ENCODE assay signal across 12 cellular contexts in the genomic region with DNA sequence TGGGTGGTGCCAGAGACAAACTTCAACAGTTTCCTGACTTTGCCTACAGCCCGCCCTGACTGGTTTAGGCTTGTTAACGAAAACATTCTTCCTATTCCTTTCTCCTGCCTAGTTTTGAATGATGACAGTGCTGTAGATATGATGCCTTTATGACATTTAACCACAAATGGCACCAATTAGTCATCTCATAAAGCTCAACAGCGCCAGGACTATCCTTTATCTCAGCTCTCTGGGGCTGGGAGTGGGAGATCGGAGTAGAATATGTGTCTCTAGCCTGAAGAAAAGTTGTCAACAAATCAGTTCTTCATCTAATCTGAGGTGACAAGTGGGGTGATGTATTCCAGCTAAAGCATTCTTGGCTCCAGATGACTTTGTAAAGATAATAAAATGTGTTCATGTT.
DNase-seq lines count a peak whose midpoint lies in the region; ATAC-seq and TF ChIP-seq lines count a peak whose summit lies in the region.
"Had no signal": no experiment of that assay in that cellular context is flagged by ENCODE, and none has a peak within 500 bp of the region (broad histone marks: within the 10 kb centered on the region; RNA-seq: fewer than 3 reads in every experiment).

No MANE protein-coding gene starts in this region.

- no peak for TF ChIP-seq RAD21 in IMR-90 (IDR thresholded peaks at IDR 0.05; ENCODE audit: low read length)

- DNase-seq in AG10803 (ENCODE audit: low read depth) (peak; percentile 38), IMR-90 (peak; percentile 33), breast epithelium (ENCODE audit: low spot score in 2 of 2) (no peak), mucosa of descending colon (no peak), GM13977 (ENCODE audit: low spot score) (no peak), islet precursor cell (no peak)
- DNase-seq: activated CD4-positive, alpha-beta T cell treated with anti-CD3 and anti-CD28 coated beads, Interleukin-2, amount 10 ng/mL, durations not matched to agents 7 days and 5 days; DMS153; NCI-H345 had no signal

- intact Hi-C loops in IMR-90 (cut with micrococcal nuclease), result no loop called here
- intact Hi-C loops in breast epithelium (cut with DNase I; ENCODE audit: low total_unique reads), result no loop called here
- intact Hi-C loops in mucosa of descending colon (cut with DNase I, micrococcal nuclease), result no loop called here

- peak overlapping the region; percentile 99; the same call in 2 of the 3 replicates for H2BK15ac ChIP-seq in IMR-90 (ENCODE audit: low read depth, low read length)

- H3K9me1 ChIP-seq in IMR-90 (ENCODE audit: insufficient read depth, low read length), result peaks cover 10% of the 10 kb centered on the region

- H3K18ac ChIP-seq in IMR-90 (ENCODE audit: low read depth, low read length), result peak overlapping the region; percentile 61; the same call in 1 of the 2 replicates

- H4K91ac ChIP-seq in IMR-90 (ENCODE audit: insufficient read depth, low read depth, low read length), result 0 out of 2 replicates have a peak overlapping the region, but pooled peaks have one; percentile 15

- peak overlapping the region; percentile 38; the same call in 1 of the 2 replicates for H3K14ac ChIP-seq in IMR-90 (replicated peaks; ENCODE audit: low read depth, low read length)

- ATAC-seq in IMR-90 (ENCODE audit: low read depth), result no peak
- peak; percentile 30 for ATAC-seq in mucosa of descending colon
- ATAC-seq in GM19395 (IDR thresholded peaks at IDR 0.05; ENCODE audit: unreplicated experiment), result no peak
- no peak for ATAC-seq in HG03521 (IDR thresholded peaks at IDR 0.05; ENCODE audit: unreplicated experiment)

- TF ChIP-seq CTCF in AG10803 (conservative IDR thresholded peaks at IDR 0.05; ENCODE audit: low read length) (no peak), IMR-90 (conservative IDR thresholded peaks at IDR 0.05; ENCODE audit: low read depth, low read length) (no peak), breast epithelium (IDR thresholded peaks at IDR 0.05) (no peak), mucosa of descending colon (IDR thresholded peaks at IDR 0.05) (no peak), GM13977 (IDR thresholded peaks at IDR 0.05; ENCODE audit: extremely low read depth, insufficient read depth, missing control alignments) (no peak)

- peak overlapping the region; percentile 61 for H2AFZ ChIP-seq in IMR-90 (replicated peaks; ENCODE audit: low read length, poor library complexity)
- H2AFZ ChIP-seq: parathyroid adenoma had no signal

- H3K56ac ChIP-seq in IMR-90 (ENCODE audit: extremely low read depth, insufficient read depth, low read length), result no peak overlapping the region

- H3K79me1 ChIP-seq in IMR-90 (ENCODE audit: low read depth in 1 of 2, low read length in 2 of 2), result no peaks in the 10 kb centered on the region

- POLR2A ChIA-PET in IMR-90 (lab: Charles Lee; ENCODE audit: unreplicated experiment), result no interaction called here

- H3K9me3 ChIP-seq in IMR-90 (ENCODE audit: control insufficient read depth, insufficient read depth, low read length) (no peaks in the 10 kb centered on the region), breast epithelium (no peaks in the 10 kb centered on the region), mucosa of descending colon (no peaks in the 10 kb centered on the region)

- BruUV-seq in IMR-90 (replicated peaks; lab: Mats Ljungman, UMichigan), result no TSS peak

- H3K4ac ChIP-seq in IMR-90 (ENCODE audit: low read depth, low read length), result peak overlapping the region; percentile 44; the same call in 1 of the 2 replicates

- TF ChIP-seq POLR2A in IMR-90 (IDR thresholded peaks at IDR 0.05; ENCODE audit: low read depth, low read length) (no peak), breast epithelium (IDR thresholded peaks at IDR 0.05) (no peak)

- no peak overlapping the region for H2AK9ac ChIP-seq in IMR-90 (replicated peaks; ENCODE audit: low read depth, low read length, poor library complexity)

- no peak overlapping the region for H3K23ac ChIP-seq in IMR-90 (ENCODE audit: low read depth, low read length)

- H3K27ac ChIP-seq in IMR-90 (ENCODE audit: insufficient read depth, low read length), result no peak overlapping the region
- H3K27ac ChIP-seq in breast epithelium, result peak overlapping the region; percentile 62 to 76
- H3K27ac ChIP-seq: parathyroid adenoma had no signal

- H3K4me2 ChIP-seq in IMR-90 (ENCODE audit: low read depth, low read length), result no peak overlapping the region

- H3K4me1 ChIP-seq in IMR-90 (ENCODE audit: control insufficient read depth, insufficient read depth, low read length) (peaks cover 8% of the 10 kb centered on the region), breast epithelium (no peaks in the 10 kb centered on the region), mucosa of descending colon (ENCODE audit: low read depth) (no peaks in the 10 kb centered on the region)
- H3K4me1 ChIP-seq: parathyroid adenoma had no signal

- H4K5ac ChIP-seq in IMR-90 (ENCODE audit: low read depth, low read length), result peak overlapping the region; percentile 4; the same call in 1 of the 2 replicates

- no peak overlapping the region for H3K9ac ChIP-seq in IMR-90 (ENCODE audit: low read depth, low read length)
- H3K9ac ChIP-seq: parathyroid adenoma had no signal

- in situ Hi-C loops in IMR-90 (cut with MboI; ENCODE audit: low sequenced_read_pairs) (no loop called here), GM13977 (cut with MboI; ENCODE audit: low pct_unique_long_range_greater_than_20kb, low sequenced_read_pairs, unreplicated experiment) (no loop called here)

- no peaks in the 10 kb centered on the region for H3K36me3 ChIP-seq in IMR-90 (ENCODE audit: control insufficient read depth, insufficient read depth, low read length)
- H3K36me3 ChIP-seq in breast epithelium, result no peaks in the 10 kb centered on the region
- no peaks in the 10 kb centered on the region for H3K36me3 ChIP-seq in mucosa of descending colon (ENCODE audit: low read depth)

- peak overlapping the region in 1 of 2 experiments; percentile 58; a peak in 3 of 4 replicates for H4K8ac ChIP-seq in IMR-90 (ENCODE audit: low read depth in 2 of 2, low read length in 2 of 2)

- dilution Hi-C loops in IMR-90 (cut with HindIII; ENCODE audit: low sequenced_read_pairs, unreplicated experiment), result no loop called here

- H3K27me3 ChIP-seq in IMR-90 (ENCODE audit: control insufficient read depth, insufficient read depth, low read length), result no peaks in the 10 kb centered on the region
- no peaks in the 10 kb centered on the region for H3K27me3 ChIP-seq in breast epithelium

- CTCF ChIA-PET in IMR-90 (lab: Yijun Ruan, JAX), result no interaction called here

- H2AK5ac ChIP-seq in IMR-90 (ENCODE audit: low read depth, low read length), result peak overlapping the region; percentile 7; the same call in 1 of the 2 replicates

- H3K4me3 ChIP-seq in AG10803 (ENCODE audit: low read length), result no peak overlapping the region
- H3K4me3 ChIP-seq in IMR-90 (ENCODE audit: insufficient read depth, low read depth, low read length), result no peak overlapping the region
- H3K4me3 ChIP-seq in breast epithelium, result no peak overlapping the region
- no peak overlapping the region for H3K4me3 ChIP-seq in mucosa of descending colon

- peak overlapping the region; percentile 84; the same call in 1 of the 2 replicates for H2BK20ac ChIP-seq in IMR-90 (ENCODE audit: low read depth, low read length)

- H4K20me1 ChIP-seq in IMR-90 (ENCODE audit: insufficient read depth, low read length), result no peaks in the 10 kb centered on the region; the same call in 1 of the 2 replicates

- no CpG with 5 or more reads among the region's 4 CpGs for WGBS in IMR-90 (ENCODE audit: extremely low coverage in 2 of 2, insufficient read length in 1 of 2), 2 experiments

- peak overlapping the region; percentile 78; the same call in 1 of the 2 replicates for H2BK120ac ChIP-seq in IMR-90 (ENCODE audit: low read depth, low read length)

- H2BK5ac ChIP-seq in IMR-90 (ENCODE audit: low read depth, low read length, poor library complexity, severe bottlenecking), result peak overlapping the region; percentile 24

TF ChIP-seq in IMR-90, 13 proteins besides CTCF, POLR2A, EP300 and RAD21:
- TF ChIP-seq MAZ (IDR thresholded peaks at IDR 0.05; ENCODE audit: borderline replicate concordance, low read depth, low read length) (no peak), RFX5 (IDR thresholded peaks at IDR 0.05; ENCODE audit: low read depth, low read length) (no peak), FOS (IDR thresholded peaks at IDR 0.05; ENCODE audit: low read depth, low read length) (no peak), CEBPB (IDR thresholded peaks at IDR 0.05; ENCODE audit: low read depth, low read length) (no peak), MAFK (IDR thresholded peaks at IDR 0.05; ENCODE audit: low read depth, low read length) (no peak), RCOR1 (IDR thresholded peaks at IDR 0.05; ENCODE audit: insufficient replicate concordance, low read length) (no peak), CHD1 (IDR thresholded peaks at IDR 0.05; ENCODE audit: low read depth, low read length) (no peak)
- TF ChIP-seq, protein P1, sequence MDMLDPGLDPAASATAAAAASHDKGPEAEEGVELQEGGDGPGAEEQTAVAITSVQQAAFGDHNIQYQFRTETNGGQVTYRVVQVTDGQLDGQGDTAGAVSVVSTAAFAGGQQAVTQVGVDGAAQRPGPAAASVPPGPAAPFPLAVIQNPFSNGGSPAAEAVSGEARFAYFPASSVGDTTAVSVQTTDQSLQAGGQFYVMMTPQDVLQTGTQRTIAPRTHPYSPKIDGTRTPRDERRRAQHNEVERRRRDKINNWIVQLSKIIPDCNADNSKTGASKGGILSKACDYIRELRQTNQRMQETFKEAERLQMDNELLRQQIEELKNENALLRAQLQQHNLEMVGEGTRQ (IDR thresholded peaks at IDR 0.05; ENCODE audit: low read depth, low read length), result no peak
TF ChIP-seq in IMR-90: peak in this region for 0.

Comparison
In these comparisons a context has a peak if more than half of its experiments do, and no peak if none do; other contexts are left out.
1. DNase-seq: peak in AG10803 (single experiment) and IMR-90 (single experiment); none in breast epithelium (0 of 2), mucosa of descending colon (0 of 3), GM13977 (single experiment) and islet precursor cell (single experiment).